In the genomic region with DNA sequence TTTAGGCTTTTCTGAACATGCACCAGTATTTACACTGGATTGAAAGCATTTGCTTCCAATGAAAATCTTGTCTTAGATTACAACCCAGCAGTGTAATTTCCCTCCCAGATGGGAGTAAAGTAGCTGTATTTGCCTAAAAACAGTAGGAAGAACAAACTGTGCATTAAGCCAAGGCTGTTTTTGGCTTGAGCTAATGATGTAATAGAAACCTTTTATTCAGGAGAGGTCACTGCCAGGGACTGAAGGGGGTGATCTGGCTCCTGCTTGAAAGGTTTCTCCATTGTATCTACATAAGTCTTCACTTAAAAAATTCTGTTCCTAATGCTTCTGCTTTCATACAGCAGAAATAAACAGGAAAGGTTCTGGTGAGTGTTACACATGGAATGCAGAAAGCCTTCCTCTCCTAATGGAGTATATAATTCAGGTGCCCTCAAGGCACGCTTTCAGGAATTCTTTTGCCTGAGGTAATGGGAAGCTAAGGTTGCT, we compare ENCODE assay signal across 11 cellular contexts.
DNase-seq lines count a peak whose midpoint lies in the region; ATAC-seq, FAIRE-seq and TF ChIP-seq lines count a peak whose summit lies in the region.
"Had no signal": no experiment of that assay in that cellular context is flagged by ENCODE, and none has a peak within 500 bp of the region (broad histone marks: within the 10 kb centered on the region; RNA-seq: fewer than 3 reads in every experiment).

No MANE protein-coding gene starts in this region.

- H3K27me3 ChIP-seq in muscle layer of duodenum (ENCODE audit: low read depth, low read length), result no peaks in the 10 kb centered on the region
- H3K27me3 ChIP-seq in tibial nerve, result no peaks in the 10 kb centered on the region

- no peak for FAIRE-seq in GM19239 (lab: Jason Lieb, UNC)

- WGBS in tibial nerve, 2 donors, result 83 to 84% methylated on average over 1 of the region's 1 CpG

- peaks cover 6 to 59% of the 10 kb centered on the region in 2 donors for H3K4me1 ChIP-seq in muscle layer of duodenum (ENCODE audit: control insufficient read depth in 1 of 2, insufficient read depth in 2 of 2, low read length in 2 of 2)
- peaks cover 0 to 19% (median 4%) of the 10 kb centered on the region in 4 donors for H3K4me1 ChIP-seq in tibial nerve

- peak; percentile 90 for DNase-seq in ELR (ENCODE audit: low read depth)
- peak; percentile 30 for DNase-seq in NCI-H2227 treated with DMSO at 0.1 percent for 48 hours (lab: John Stamatoyannopoulos, UW)
- peak; percentile 32 for DNase-seq in choroid plexus epithelial cell (ENCODE audit: low read depth)
- DNase-seq in hippocampal formation (lab: John Stamatoyannopoulos, UW), result no peak
- DNase-seq in GM19239 (ENCODE audit: insufficient read length, low spot score), result no peak
- no peak for DNase-seq in tibial nerve (ENCODE audit: low spot score in 2 of 2)
- DNase-seq: activated T-cell treated with anti-CD3 and anti-CD28 coated beads, Interleukin-2, amount 50 U/mL, for 24 hours; NCI-H1092 treated with DMSO at 0.1 percent for 48 hours; stimulated activated CD4-positive, alpha-beta T cell treated with anti-CD3 and anti-CD28 coated beads, Interleukin-12 subunit alpha, Interleukin-12 subunit beta, amount 100 ng/mL, for 4 hours had no signal

- no peak for TF ChIP-seq EP300 in tibial nerve (IDR thresholded peaks at IDR 0.05)

- H3K27ac ChIP-seq in muscle layer of duodenum (ENCODE audit: low read length) (peak overlapping the region; percentile 32), tibial nerve (no peak overlapping the region)

- H3K36me3 ChIP-seq in muscle layer of duodenum (ENCODE audit: control insufficient read depth in 1 of 2, insufficient read depth in 2 of 2, low read length in 2 of 2) (peaks cover 0 to 7% of the 10 kb centered on the region in 2 donors), tibial nerve (no peaks in the 10 kb centered on the region)

- no peak for TF ChIP-seq CTCF in choroid plexus epithelial cell (conservative IDR thresholded peaks at IDR 0.05; ENCODE audit: low read depth, low read length)
- no peak for TF ChIP-seq CTCF in tibial nerve (IDR thresholded peaks at IDR 0.05)

- ATAC-seq in GM21360 (IDR thresholded peaks at IDR 0.05; ENCODE audit: unreplicated experiment), result no peak

- H3K9me3 ChIP-seq in muscle layer of duodenum (ENCODE audit: control insufficient read depth in 1 of 2, low read length in 2 of 2) (no peaks in the 10 kb centered on the region), tibial nerve (no peaks in the 10 kb centered on the region)

- TF ChIP-seq POLR2A in tibial nerve (IDR thresholded peaks at IDR 0.05), result no peak

- H3K4me3 ChIP-seq in choroid plexus epithelial cell (ENCODE audit: low read depth, low read length) (no peak overlapping the region), muscle layer of duodenum (ENCODE audit: low read depth in 1 of 2, low read length in 2 of 2) (no peak overlapping the region), tibial nerve (no peak overlapping the region)

Comparison
In these comparisons a context has a peak if more than half of its experiments do, and no peak if none do; other contexts are left out.
1. DNase-seq: peak in ELR (single experiment), NCI-H2227 treated with DMSO at 0.1 percent for 48 hours (single experiment) and choroid plexus epithelial cell (single experiment); none in hippocampal formation (0 of 2), GM19239 (single experiment) and tibial nerve (0 of 2).